10 cellular contexts compared by ENCODE assay signal in the genomic region with DNA sequence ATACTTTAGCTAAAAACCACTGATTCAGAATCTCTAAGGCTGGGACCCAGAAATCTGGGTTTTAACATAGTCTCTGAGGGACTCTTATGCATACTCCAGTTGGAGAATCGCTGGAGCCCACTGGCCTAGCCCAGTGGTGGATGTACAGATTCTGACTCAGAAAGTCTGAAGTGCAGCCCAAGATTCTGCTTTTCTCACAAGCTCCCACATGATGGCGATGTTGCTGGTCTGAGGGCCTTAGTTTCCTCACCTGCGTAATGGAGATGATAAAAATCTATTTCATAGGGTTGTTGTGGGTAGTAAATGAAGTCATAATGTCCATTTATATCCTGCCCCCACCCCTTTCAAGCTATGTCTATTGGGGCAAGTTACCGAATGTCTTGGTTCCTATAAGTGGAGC. TPM values are rescaled to one million over a fixed set of nuclear protein-coding genes. Genes with fewer than 3 reads are reported as not detected.
DNase-seq lines count a peak whose midpoint lies in the region; FAIRE-seq and TF ChIP-seq lines count a peak whose summit lies in the region.
"Had no signal": no experiment of that assay in that cellular context is flagged by ENCODE, and none has a peak within 500 bp of the region (broad histone marks: within the 10 kb centered on the region; RNA-seq: fewer than 3 reads in every experiment).

No MANE protein-coding gene starts in this region.

- intact Hi-C loops in PC-9 (cut with micrococcal nuclease; ENCODE audit: unreplicated experiment) = no loop called here
- intact Hi-C loops in posterior cingulate gyrus (cut with DNase I) = no loop called here

- no peaks in the 10 kb centered on the region for H4K20me1 ChIP-seq in PC-9 (ENCODE audit: insufficient read depth)

- FAIRE-seq in bronchial epithelial cell (lab: Jason Lieb, UNC) = no peak
- FAIRE-seq: islet of Langerhans had no signal

- H3K9me3 Mint-ChIP-seq in nephron progenitor cell = no peaks in the 10 kb centered on the region

- no peak overlapping the region for H3K4me3 ChIP-seq in BJ (ENCODE audit: low read depth, low read length)
- no peak overlapping the region for H3K4me3 ChIP-seq in PC-9
- no peak overlapping the region for H3K4me3 ChIP-seq in bronchial epithelial cell (ENCODE audit: low read depth, low read length)

- H3K4me1 ChIP-seq in PC-9 (replicated peaks; ENCODE audit: insufficient read depth) = peaks cover 8% of the 10 kb centered on the region; the same call in 1 of the 2 replicates

- no TSS peak for BruUV-seq in PC-9 (replicated peaks; lab: Mats Ljungman, UMichigan)

- H3K27me3 Mint-ChIP-seq in nephron progenitor cell (ENCODE audit: low read depth, poor library complexity) = peaks cover 26% of the 10 kb centered on the region

- no peak for DNase-seq in BJ (ENCODE audit: low read depth)
- DNase-seq in GM13976 (ENCODE audit: low spot score) = peak; percentile 32
- no peak for DNase-seq in PC-9
- DNase-seq in bronchial epithelial cell (ENCODE audit: low read depth) = peak; percentile 50
- DNase-seq in nephron progenitor cell = no peak
- no peak for DNase-seq in NCI-H510A (lab: John Stamatoyannopoulos, UW)
- DNase-seq in posterior cingulate gyrus = no peak
- no peak for DNase-seq in NCI-H345 treated with DMSO at 0.1 percent for 48 hours (lab: John Stamatoyannopoulos, UW; ENCODE audit: unreplicated experiment)

- H3K9me2 ChIP-seq in PC-9 (ENCODE audit: insufficient read depth) = no peaks in the 10 kb centered on the region

- no peak overlapping the region for H3K27ac ChIP-seq in PC-9

- H3K79me2 ChIP-seq in PC-9 (ENCODE audit: low read depth) = no peaks in the 10 kb centered on the region

- H2AFZ ChIP-seq in PC-9 = no peak overlapping the region

- POLR2A ChIA-PET in BJ (lab: Charles Lee) (no interaction called here), PC-9 (lab: Charles Lee; ENCODE audit: unreplicated experiment) (no interaction called here)

- no peaks in the 10 kb centered on the region for H3K4me1 Mint-ChIP-seq in nephron progenitor cell

- H3K27ac Mint-ChIP-seq in nephron progenitor cell = no peak overlapping the region

- no peak overlapping the region for H3K4me3 Mint-ChIP-seq in nephron progenitor cell

- TF ChIP-seq CTCF in BJ (IDR thresholded peaks at IDR 0.05; ENCODE audit: insufficient read depth, low read depth, low read length) (peak; percentile 50), GM13976 (IDR thresholded peaks at IDR 0.05; ENCODE audit: borderline replicate concordance, control extremely low read depth, extremely low read depth, insufficient read depth, missing control alignments) (peak; percentile 50), PC-9 (conservative IDR thresholded peaks at IDR 0.05) (peak; percentile 49; the same call in 1 of the 2 replicates), bronchial epithelial cell (IDR thresholded peaks at IDR 0.05; ENCODE audit: insufficient read depth, low read length, severe bottlenecking) (peak; percentile 56), nephron progenitor cell (IDR thresholded peaks at IDR 0.05) (peak; percentile 11)

- no peak overlapping the region for H3K4me2 ChIP-seq in PC-9

- in situ Hi-C loops in GM13976 (cut with MboI; ENCODE audit: low sequenced_read_pairs, unreplicated experiment) = no loop called here

- H3K27me3 ChIP-seq in BJ (ENCODE audit: control insufficient read depth, insufficient read depth, low read length) = peaks cover 4% of the 10 kb centered on the region
- H3K27me3 ChIP-seq in PC-9 (ENCODE audit: insufficient read depth, low read depth) = peaks cover 60% of the 10 kb centered on the region
- no peaks in the 10 kb centered on the region for H3K27me3 ChIP-seq in bronchial epithelial cell (ENCODE audit: control insufficient read depth, insufficient read depth, low read length)

- H3K9me3 ChIP-seq in PC-9 (ENCODE audit: insufficient read depth, low read depth) = no peaks in the 10 kb centered on the region

- H3K36me3 Mint-ChIP-seq in nephron progenitor cell (ENCODE audit: low read depth) = no peaks in the 10 kb centered on the region

- H3F3A ChIP-seq in PC-9 (ENCODE audit: insufficient read depth, low read depth) = 0 out of 2 replicates have a peak, but pooled peaks cover 11% of the 10 kb centered on the region

- H3K36me3 ChIP-seq in BJ (ENCODE audit: control insufficient read depth, insufficient read depth, low read length) (no peaks in the 10 kb centered on the region), PC-9 (ENCODE audit: low read depth) (no peaks in the 10 kb centered on the region), bronchial epithelial cell (ENCODE audit: control insufficient read depth, insufficient read depth, low read length) (no peaks in the 10 kb centered on the region)

- CTCF ChIA-PET in BJ (lab: Yijun Ruan, JAX) (interaction anchor here (0.6 to 1.4 kb wide), 7 partner anchors 8 to 741 kb away, joined by 3 to 10 read pairs (median 3); no protein-coding TSS in a partner anchor), PC-9 (lab: Charles Lee) (interaction anchor here (1.2 kb wide), 1 partner anchor 8 kb away, joined by 3 read pairs; no protein-coding TSS in a partner anchor)

RNA-seq across cellular contexts. Expression of gene CDADC1, which starts 7.7 kb away (rescaled TPM):
- 2.2 and 3.2 TPM in 2 replicates for polyA plus RNA-seq in BJ (2011; rRNA removed)
- 1.4 and 2.5 TPM in 2 replicates for polyA minus RNA-seq in BJ (2011; rRNA and poly(A)+ RNA removed)
- total RNA-seq in PC-9 (2021) (12.4 and 12.9 TPM in 2 replicates), bronchial epithelial cell (5.9 and 6.6 TPM in 2 replicates)

RNA-seq across cellular contexts. Expression of gene MLNR, which starts 19.9 kb away (rescaled TPM):
- not detected in 2 replicates for polyA plus RNA-seq in BJ (2011; rRNA removed)
- not detected in 2 replicates for polyA minus RNA-seq in BJ (2011; rRNA and poly(A)+ RNA removed)
- not detected in 2 replicates for total RNA-seq in PC-9 (2021)
- not detected in 2 replicates for total RNA-seq in bronchial epithelial cell
- total RNA-seq: NCI-H460 had no signal

Comparison
In these comparisons a context has a peak if more than half of its experiments do, and no peak if none do; other contexts are left out.
1. DNase-seq: peak in GM13976 (single experiment) and bronchial epithelial cell (single experiment); none in BJ (single experiment), PC-9 (0 of 2), nephron progenitor cell (single experiment), NCI-H510A (single experiment), posterior cingulate gyrus (0 of 10) and NCI-H345 treated with DMSO at 0.1 percent for 48 hours (single experiment).
2. Peak in every context shown above with its lines, with median percentiles within 50 percentile points of each other: CTCF ChIP-seq.